Comparison of ENCODE assay signal across 25 cellular contexts in genomic region chr10:62010366-62010765, GRCh38.
DNase-seq lines count a peak whose midpoint lies in the region; ATAC-seq lines count a peak whose summit lies in the region.
"Had no signal": no experiment of that assay in that cellular context is flagged by ENCODE, and none has a peak within 500 bp of the region (broad histone marks: within the 10 kb centered on the region; RNA-seq: fewer than 3 reads in every experiment).

No MANE protein-coding gene starts in this region.

- H3K27ac Mint-ChIP-seq in activated naive CD4-positive, alpha-beta T cell treated with anti-CD3 and anti-CD28 coated beads, Interleukin-2, amount 50 U/mL, for 72 hours, result peak overlapping the region; percentile 3 to 74
- H3K27ac Mint-ChIP-seq in activated T-helper 2 cell treated with anti-CD3 and anti-CD28 coated beads, Interferon-gamma antibody, Interleukin-2, Interleukin-4, amounts not matched to agents 10 μg/mL and 5 μg/mL and 100 μg/mL, durations not matched to agents 14 hours and 24 hours and 36 hours, result peak overlapping the region; percentile 28
- H3K27ac Mint-ChIP-seq in natural killer cell treated with Interleukin-12 subunit alpha and Interleukin-12 subunit beta and Interleukin-15 and Interleukin-18, amount 100 ng/mL, for 72 hours, result peak overlapping the region; percentile 9 to 58
- H3K27ac Mint-ChIP-seq: T-helper 17 cell had no signal

- no peak for ATAC-seq in activated naive CD4-positive, alpha-beta T cell treated with anti-CD3 and anti-CD28 coated beads, Interleukin-2, amount 50 U/mL, for 72 hours
- ATAC-seq in natural killer cell treated with Interleukin-12 subunit alpha and Interleukin-12 subunit beta and Interleukin-15 and Interleukin-18, amount 100 ng/mL, for 72 hours, result no peak
- ATAC-seq in GM18909 (IDR thresholded peaks at IDR 0.05; ENCODE audit: poor library complexity, unreplicated experiment), result no peak
- ATAC-seq: activated CD4-positive, CD25-positive, alpha-beta regulatory T cell treated with anti-CD3 and anti-CD28 coated beads, Interleukin-2, amount 50 U/mL, for 24 hours; left cardiac atrium; stimulated activated naive CD8-positive, alpha-beta T cell treated with anti-CD3 and anti-CD28 coated beads, Interleukin-15, Interleukin-2, amounts not matched to agents 100 U/mL and 50 U/mL, for 24 hours; T-helper 17 cell had no signal

- H3K27me3 Mint-ChIP-seq in activated T-helper 2 cell treated with anti-CD3 and anti-CD28 coated beads, Interferon-gamma antibody, Interleukin-2, Interleukin-4, amounts not matched to agents 10 μg/mL and 5 μg/mL and 100 μg/mL, durations not matched to agents 14 hours and 24 hours and 36 hours (ENCODE audit: low read depth), result no peaks in the 10 kb centered on the region
- no peaks in the 10 kb centered on the region for H3K27me3 Mint-ChIP-seq in natural killer cell treated with Interleukin-12 subunit alpha and Interleukin-12 subunit beta and Interleukin-15 and Interleukin-18, amount 100 ng/mL, for 72 hours
- H3K27me3 Mint-ChIP-seq: T-helper 17 cell had no signal

- H3K9me3 Mint-ChIP-seq in activated naive CD4-positive, alpha-beta T cell treated with anti-CD3 and anti-CD28 coated beads, Interleukin-2, amount 50 U/mL, for 72 hours, result peaks cover 1 to 15% of the 10 kb centered on the region in 2 donors
- H3K9me3 Mint-ChIP-seq in activated T-helper 2 cell treated with anti-CD3 and anti-CD28 coated beads, Interferon-gamma antibody, Interleukin-2, Interleukin-4, amounts not matched to agents 10 μg/mL and 5 μg/mL and 100 μg/mL, durations not matched to agents 14 hours and 24 hours and 36 hours, result no peaks in the 10 kb centered on the region
- no peaks in the 10 kb centered on the region for H3K9me3 Mint-ChIP-seq in natural killer cell treated with Interleukin-12 subunit alpha and Interleukin-12 subunit beta and Interleukin-15 and Interleukin-18, amount 100 ng/mL, for 72 hours
- H3K9me3 Mint-ChIP-seq: neural progenitor cell had no signal

- H3K4me1 Mint-ChIP-seq in activated T-helper 2 cell treated with anti-CD3 and anti-CD28 coated beads, Interferon-gamma antibody, Interleukin-2, Interleukin-4, amounts not matched to agents 10 μg/mL and 5 μg/mL and 100 μg/mL, durations not matched to agents 14 hours and 24 hours and 36 hours (ENCODE audit: low read depth), result peaks cover 22% of the 10 kb centered on the region
- peaks cover 40% of the 10 kb centered on the region in 2 donors for H3K4me1 Mint-ChIP-seq in natural killer cell treated with Interleukin-12 subunit alpha and Interleukin-12 subunit beta and Interleukin-15 and Interleukin-18, amount 100 ng/mL, for 72 hours (ENCODE audit: low read depth in 2 of 2)

- intact Hi-C loops in activated T-helper 2 cell treated with anti-CD3 and anti-CD28 coated beads, Interferon-gamma antibody, Interleukin-2, Interleukin-4, amounts not matched to agents 10 μg/mL and 5 μg/mL and 100 μg/mL, durations not matched to agents 14 hours and 24 hours and 36 hours (cut with micrococcal nuclease), result no loop called here

- no peak for DNase-seq in activated naive CD4-positive, alpha-beta T cell treated with anti-CD3 and anti-CD28 coated beads, Interleukin-2, amount 50 U/mL, for 72 hours (ENCODE audit: low spot score in 2 of 2)
- DNase-seq in activated naive CD4-positive, alpha-beta T cell treated with Interleukin-2 at 50 U/mL for 16 hours, result no peak
- no peak for DNase-seq in activated T-helper 2 cell treated with anti-CD3 and anti-CD28 coated beads, Interferon-gamma antibody, Interleukin-2, Interleukin-4, amounts not matched to agents 10 μg/mL and 5 μg/mL and 100 μg/mL, durations not matched to agents 14 hours and 24 hours and 36 hours (ENCODE audit: low spot score)
- no peak for DNase-seq in natural killer cell treated with Interleukin-12 subunit alpha and Interleukin-12 subunit beta and Interleukin-15 and Interleukin-18, amount 100 ng/mL, for 72 hours (ENCODE audit: low spot score)
- DNase-seq in T-helper 9 cell (no peak), DMS79 treated with DMSO at 0.1 percent for 48 hours (lab: John Stamatoyannopoulos, UW) (no peak)
- DNase-seq: activated T-cell treated with anti-CD3 and anti-CD28 coated beads for 4 hours; COR-L47; GF-D8; H7; hypothalamus; left cardiac atrium; NCI-H1417; NCI-H2029; NCI-H226; NCI-H526 treated with DMSO at 0.1 percent for 48 hours; NK-92 treated with Interleukin-12 subunit alpha and Interleukin-12 subunit beta, amount 100 ng/mL, for 24 hours; PC-9; retina; small intestine; stimulated activated naive CD8-positive, alpha-beta T cell treated with anti-CD3 and anti-CD28 coated beads, Interleukin-15, Interleukin-2, amounts not matched to agents 100 U/mL and 50 U/mL, for 24 hours; T-helper 17 cell had no signal

- no peak overlapping the region for H3K4me3 Mint-ChIP-seq in activated T-helper 2 cell treated with anti-CD3 and anti-CD28 coated beads, Interferon-gamma antibody, Interleukin-2, Interleukin-4, amounts not matched to agents 10 μg/mL and 5 μg/mL and 100 μg/mL, durations not matched to agents 14 hours and 24 hours and 36 hours (ENCODE audit: low read depth)
- no peak overlapping the region for H3K4me3 Mint-ChIP-seq in natural killer cell treated with Interleukin-12 subunit alpha and Interleukin-12 subunit beta and Interleukin-15 and Interleukin-18, amount 100 ng/mL, for 72 hours
- H3K4me3 Mint-ChIP-seq: neural progenitor cell, T-helper 17 cell had no signal

- H3K36me3 Mint-ChIP-seq in activated naive CD4-positive, alpha-beta T cell treated with anti-CD3 and anti-CD28 coated beads, Interleukin-2, amount 50 U/mL, for 72 hours, result peaks cover 33 to 85% of the 10 kb centered on the region in 2 donors
- H3K36me3 Mint-ChIP-seq in activated T-helper 2 cell treated with anti-CD3 and anti-CD28 coated beads, Interferon-gamma antibody, Interleukin-2, Interleukin-4, amounts not matched to agents 10 μg/mL and 5 μg/mL and 100 μg/mL, durations not matched to agents 14 hours and 24 hours and 36 hours (ENCODE audit: low read depth), result peaks cover 70% of the 10 kb centered on the region
- H3K36me3 Mint-ChIP-seq in natural killer cell treated with Interleukin-12 subunit alpha and Interleukin-12 subunit beta and Interleukin-15 and Interleukin-18, amount 100 ng/mL, for 72 hours, result peaks cover 5% of the 10 kb centered on the region
